Comparison of ENCODE assay signal across 1 cellular context in genomic region chr11:78256962-78257361, GRCh38.
TF ChIP-seq lines count a peak whose summit lies in the region.

No MANE protein-coding gene starts in this region.

TF ChIP-seq in K562, 482 proteins besides CTCF, POLR2A, EP300 and RAD21 (continued from another document and continues in another):
- TF ChIP-seq FOXM1 (IDR thresholded peaks at IDR 0.05; ENCODE audit: low read depth) (no peak), FOXM1 (CRISPR knock-in tag; IDR thresholded peaks at IDR 0.05; ENCODE audit: low read depth) (no peak), HCFC1 (IDR thresholded peaks at IDR 0.05; ENCODE audit: low read depth, low read length) (no peak), ZNF408 (CRISPR knock-in tag; IDR thresholded peaks at IDR 0.05; ENCODE audit: low read depth) (no peak), BRD9 (IDR thresholded peaks at IDR 0.05; ENCODE audit: low read depth, partially characterized antibody) (peak; percentile 25), RBM14 (IDR thresholded peaks at IDR 0.05; ENCODE audit: borderline replicate concordance, insufficient read depth, low read depth, low read length) (no peak), CEBPB (tag; IDR thresholded peaks at IDR 0.05) (peak; percentile 88), SIN3B (IDR thresholded peaks at IDR 0.05; ENCODE audit: low read depth) (no peak), HMBOX1 (IDR thresholded peaks at IDR 0.05) (peak; percentile 91), NFE2 (IDR thresholded peaks at IDR 0.05; ENCODE audit: low read depth) (peak; percentile 74), ZNF23 (CRISPR knock-in tag; IDR thresholded peaks at IDR 0.05) (no peak), PKNOX1 (IDR thresholded peaks at IDR 0.05) (no peak), AFF1 (IDR thresholded peaks at IDR 0.05; ENCODE audit: low read depth in 1 of 2, partially characterized antibody in 2 of 2) (peak; percentile 27 to 48), ZFP36 (IDR thresholded peaks at IDR 0.05; ENCODE audit: low read depth, low read length, partially characterized antibody) (peak; percentile 34), SRSF7 (optimal IDR thresholded peaks at IDR 0.05; ENCODE audit: low read depth, low read length) (no peak), NR1H2 (CRISPR knock-in tag; IDR thresholded peaks at IDR 0.05) (no peak), NFXL1 (CRISPR knock-in tag; IDR thresholded peaks at IDR 0.05) (no peak), L3MBTL2 (IDR thresholded peaks at IDR 0.05) (peak; percentile 78), ELK3 (CRISPR knock-in tag; IDR thresholded peaks at IDR 0.05) (no peak), HDAC8 (tag; IDR thresholded peaks at IDR 0.05) (no peak), FOXJ3 (CRISPR knock-in tag; IDR thresholded peaks at IDR 0.05) (no peak), ZNF780A (CRISPR knock-in tag; IDR thresholded peaks at IDR 0.05) (no peak), ZNF384 (IDR thresholded peaks at IDR 0.05; ENCODE audit: low read depth, low read length) (0 out of 2 replicates have a peak, but pooled peaks have one; percentile 17), VEZF1 (CRISPR knock-in tag; IDR thresholded peaks at IDR 0.05) (peak; percentile 50), HDAC2 (IDR thresholded peaks at IDR 0.05) (peak; percentile 77), E2F1 (CRISPR knock-in tag; IDR thresholded peaks at IDR 0.05) (peak; percentile 49; the same call in 1 of the 2 replicates), ZNF316 (IDR thresholded peaks at IDR 0.05) (peak; percentile 60), ZNF280A (IDR thresholded peaks at IDR 0.05; ENCODE audit: low read depth, partially characterized antibody) (no peak), FOXP4 (CRISPR knock-in tag; IDR thresholded peaks at IDR 0.05; ENCODE audit: borderline replicate concordance) (no peak), STAT6 (CRISPR knock-in tag; IDR thresholded peaks at IDR 0.05) (no peak), CBFA2T2 (conservative IDR thresholded peaks at IDR 0.05) (peak; percentile 22; the same call in 1 of the 2 replicates), KAT2B (IDR thresholded peaks at IDR 0.05; ENCODE audit: low read depth, low read length) (no peak), PHTF2 (CRISPR knock-in tag; IDR thresholded peaks at IDR 0.05) (no peak), NCOA1 (IDR thresholded peaks at IDR 0.05; ENCODE audit: low read depth) (0 out of 2 replicates have a peak, but pooled peaks have one; percentile 9), TFE3 (CRISPR knock-in tag; IDR thresholded peaks at IDR 0.05) (no peak), JUND (IDR thresholded peaks at IDR 0.05; ENCODE audit: borderline replicate concordance, low read depth, low read length) (peak; percentile 76; the same call in 1 of the 2 replicates), JUND (tag; IDR thresholded peaks at IDR 0.05; ENCODE audit: borderline replicate concordance, low read depth, low read length) (peak; percentile 70; the same call in 1 of the 3 replicates), KLF10 (CRISPR knock-in tag; IDR thresholded peaks at IDR 0.05) (no peak), CBFA2T3 (IDR thresholded peaks at IDR 0.05) (peak; percentile 56), KLF16 (IDR thresholded peaks at IDR 0.05) (no peak), CTCFL (IDR thresholded peaks at IDR 0.05; ENCODE audit: borderline replicate concordance, insufficient read depth, low read depth, low read length, poor library complexity, severe bottlenecking) (no peak), SOX6 (IDR thresholded peaks at IDR 0.05) (peak; percentile 53; the same call in 1 of the 2 replicates)
